Comparison of ENCODE assay signal across 24 cellular contexts in the genomic region with DNA sequence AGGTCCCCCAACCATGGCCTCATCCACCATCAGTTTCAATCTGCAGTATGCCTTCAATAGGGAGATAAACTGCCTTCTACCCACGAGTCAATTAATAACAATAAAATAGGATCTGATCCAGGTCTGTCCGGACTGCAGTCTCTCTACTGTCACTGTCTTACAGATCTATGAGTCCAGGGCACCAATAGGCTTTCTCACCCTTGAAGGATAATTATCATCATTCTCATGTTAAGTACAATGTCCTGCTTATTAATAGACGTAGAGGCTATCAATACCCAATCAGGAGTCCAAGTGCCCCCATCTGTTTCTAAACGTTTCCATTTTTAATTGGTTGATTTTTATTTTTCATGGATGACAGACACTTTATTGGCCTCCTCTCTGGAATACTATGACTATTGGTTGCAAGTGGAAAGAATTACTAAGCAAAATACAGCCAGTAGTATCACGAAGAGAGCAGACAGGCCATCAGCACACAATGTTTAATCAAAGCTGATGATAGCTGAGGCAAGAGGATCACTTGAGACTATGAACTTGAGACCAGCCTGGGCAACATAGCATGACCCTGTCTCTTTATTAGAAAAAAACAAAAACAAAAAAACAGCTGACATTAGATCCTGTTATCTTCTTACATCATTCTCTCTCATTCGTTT.
"Had no signal": no experiment of that assay in that cellular context is flagged by ENCODE, and none has a peak within 500 bp of the region (broad histone marks: within the 10 kb centered on the region; RNA-seq: fewer than 3 reads in every experiment).

No MANE protein-coding gene starts in this region.

- H3K9me3 ChIP-seq: ovary, psoas muscle, right lobe of liver, sigmoid colon, stomach, thoracic aorta, thyroid gland, tibial nerve, upper lobe of left lung, vagina had no signal

- H3K36me3 ChIP-seq: neural progenitor cell, ovary, right lobe of liver, sigmoid colon, stomach, thoracic aorta, thyroid gland, tibial nerve, upper lobe of left lung, vagina had no signal

- H3K27me3 ChIP-seq: neural progenitor cell, ovary, right lobe of liver, sigmoid colon, stomach, thyroid gland, tibial nerve, upper lobe of left lung, vagina had no signal

- H3K4me1 ChIP-seq: parathyroid adenoma, psoas muscle, thyroid gland, upper lobe of left lung, vagina had no signal

- DNase-seq: natural killer cell; occipital lobe; ovary; posterior cingulate gyrus; psoas muscle; right lobe of liver; sigmoid colon; small intestine; stimulated activated CD4-positive, alpha-beta T cell treated with anti-CD3 and anti-CD28 coated beads, Interleukin-15, amount 100 ng/mL, for 24 hours; stimulated activated CD4-positive, alpha-beta T cell treated with anti-CD3 and anti-CD28 coated beads, Interleukin-2, amount 100 ng/mL, for 24 hours; stimulated activated CD4-positive, alpha-beta T cell treated with anti-CD3 and anti-CD28 coated beads, Interleukin-2, amount 100 ng/mL, for 48 hours; stimulated activated CD4-positive, alpha-beta T cell treated with anti-CD3 and anti-CD28 coated beads, Interleukin-4, amount 100 ng/mL, for 24 hours; stimulated activated naive B cell treated with anti-CD40 and anti-IgM and Interleukin-4, amounts not matched to agents 10 μg/mL and 1 μg/mL and 100 μg/mL, for 72 hours; stimulated activated naive CD4-positive, alpha-beta T cell treated with Interleukin-2 at 50 U/mL for 16 hours; stomach; thyroid gland; trophoblast cell; upper lobe of left lung had no signal

- ATAC-seq: natural killer cell; psoas muscle; stimulated activated effector memory CD8-positive, alpha-beta T cell treated with anti-CD3 and anti-CD28 coated beads, Interleukin-12 subunit alpha, Interleukin-12 subunit beta, amount 100 ng/mL, for 72 hours; stimulated activated naive B cell treated with anti-CD40 and anti-IgM and Interleukin-4, amounts not matched to agents 10 μg/mL and 1 μg/mL and 100 μg/mL, for 72 hours had no signal

- H3K27ac ChIP-seq: neural progenitor cell, ovary, parathyroid adenoma, psoas muscle, right lobe of liver, sigmoid colon, stomach, thoracic aorta, thyroid gland, tibial nerve, upper lobe of left lung, vagina had no signal

- H3K4me3 ChIP-seq: neural progenitor cell, ovary, psoas muscle, right lobe of liver, sigmoid colon, stomach, thoracic aorta, thyroid gland, tibial nerve, upper lobe of left lung, vagina had no signal
